21 cellular contexts compared by ENCODE assay signal in the genomic region with DNA sequence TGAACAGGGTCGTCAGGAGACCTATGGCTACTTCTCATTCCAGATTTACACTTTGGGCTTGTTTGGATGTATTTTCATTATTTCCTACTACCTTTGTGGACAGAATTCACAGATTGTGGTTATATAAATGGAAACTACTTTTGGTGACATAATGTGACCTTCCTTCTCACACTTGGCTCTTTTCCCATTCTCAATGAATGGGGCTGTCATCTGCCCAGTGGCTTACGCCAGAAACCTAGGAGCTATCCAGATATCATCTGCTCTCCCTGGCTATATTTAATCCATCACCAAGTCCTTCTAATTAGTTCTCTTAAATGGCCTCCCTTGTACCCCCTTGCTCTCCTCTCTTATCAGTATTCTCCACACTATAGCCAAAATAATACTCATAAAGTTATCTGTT.
A peak's percentile ranks its signal among the peaks of the same experiment; 100 is the strongest.
DNase-seq lines count a peak whose midpoint lies in the region; ATAC-seq and TF ChIP-seq lines count a peak whose summit lies in the region.
"Had no signal": no experiment of that assay in that cellular context is flagged by ENCODE, and none has a peak within 500 bp of the region (broad histone marks: within the 10 kb centered on the region; RNA-seq: fewer than 3 reads in every experiment).

No MANE protein-coding gene starts in this region.

- no peak overlapping the region for H3K27ac Mint-ChIP-seq in GM23338
- H3K27ac Mint-ChIP-seq in MCF 10A (ENCODE audit: low read depth, unreplicated experiment), result no peak overlapping the region
- H3K27ac Mint-ChIP-seq: B cell; CD4-positive, alpha-beta T cell; CD8-positive, alpha-beta T cell had no signal

- no peaks in the 10 kb centered on the region for H3K9me3 ChIP-seq in WERI-Rb-1 (ENCODE audit: severe bottlenecking)
- H3K9me3 ChIP-seq: A549; BLaER1 treated with 17β-estradiol and CSF1 and Interleukin-3, amounts not matched to agents 10 nM and 100 nM had no signal

- H3K79me2 ChIP-seq in GM23338 (replicated peaks; ENCODE audit: insufficient read depth), result no peaks in the 10 kb centered on the region

- TF ChIP-seq CTCF in GM23338 (conservative IDR thresholded peaks at IDR 0.05; ENCODE audit: low read depth in 2 of 2) (no peak), WERI-Rb-1 (IDR thresholded peaks at IDR 0.05; ENCODE audit: low read depth, low read length) (no peak), MCF 10A (IDR thresholded peaks at IDR 0.05; ENCODE audit: unreplicated experiment) (no peak)

- no peaks in the 10 kb centered on the region for H4K20me1 ChIP-seq in GM23338 (replicated peaks; ENCODE audit: insufficient read depth)
- H4K20me1 ChIP-seq: BLaER1 treated with 17β-estradiol and CSF1 and Interleukin-3, amounts not matched to agents 10 nM and 100 nM had no signal

- H3K9me2 ChIP-seq in GM23338 (ENCODE audit: insufficient read depth), result peaks cover 19% of the 10 kb centered on the region

- intact Hi-C loops in sciatic nerve (cut with DNase I) (no loop called here), MCF 10A (cut with micrococcal nuclease) (no loop called here)

- no peaks in the 10 kb centered on the region for H3K4me1 ChIP-seq in GM23338 (ENCODE audit: insufficient read depth)
- H3K4me1 ChIP-seq: A549; BLaER1 treated with 17β-estradiol and CSF1 and Interleukin-3, amounts not matched to agents 10 nM and 100 nM had no signal

- POLR2A ChIA-PET in MCF 10A (lab: Yijun Ruan, JAX), result no interaction called here

- H3F3A ChIP-seq in GM23338 (replicated peaks; ENCODE audit: low read depth), result no peaks in the 10 kb centered on the region

- CTCF ChIA-PET in MCF 10A (lab: Yijun Ruan, JAX), result no interaction called here

- BruUV-seq in MCF 10A (replicated peaks; lab: Mats Ljungman, UMichigan), result no TSS peak

- H3K27me3 Mint-ChIP-seq in GM23338 (ENCODE audit: insufficient read depth, low read depth, poor library complexity), result peaks cover 6% of the 10 kb centered on the region
- no peaks in the 10 kb centered on the region for H3K27me3 Mint-ChIP-seq in MCF 10A (ENCODE audit: insufficient read depth, unreplicated experiment)
- H3K27me3 Mint-ChIP-seq: B cell; CD4-positive, alpha-beta T cell had no signal

- no peaks in the 10 kb centered on the region for H3K27me3 ChIP-seq in GM23338 (ENCODE audit: insufficient read depth)
- H3K27me3 ChIP-seq in WERI-Rb-1 (ENCODE audit: insufficient read depth, low read depth, severe bottlenecking), result peaks cover 2% of the 10 kb centered on the region
- H3K27me3 ChIP-seq: BLaER1 treated with 17β-estradiol and CSF1 and Interleukin-3, amounts not matched to agents 10 nM and 100 nM had no signal

- peak overlapping the region; percentile 10; the same call in 1 of the 2 replicates for H2AFZ ChIP-seq in GM23338

- peaks cover 28% of the 10 kb centered on the region for H3K36me3 Mint-ChIP-seq in GM23338 (ENCODE audit: low read depth)
- H3K36me3 Mint-ChIP-seq in MCF 10A (ENCODE audit: insufficient read depth, unreplicated experiment), result no peaks in the 10 kb centered on the region
- H3K36me3 Mint-ChIP-seq: CD8-positive, alpha-beta T cell had no signal

- H3K36me3 ChIP-seq in GM23338 (ENCODE audit: insufficient read depth) (peaks cover 8% of the 10 kb centered on the region; the same call in 1 of the 2 replicates), WERI-Rb-1 (no peaks in the 10 kb centered on the region)
- H3K36me3 ChIP-seq: BLaER1 treated with 17β-estradiol and CSF1 and Interleukin-3, amounts not matched to agents 10 nM and 100 nM had no signal

- H3K4me3 Mint-ChIP-seq in GM23338, result no peak overlapping the region
- no peak overlapping the region for H3K4me3 Mint-ChIP-seq in MCF 10A (ENCODE audit: unreplicated experiment)
- H3K4me3 Mint-ChIP-seq: B cell; CD4-positive, alpha-beta T cell; CD8-positive, alpha-beta T cell had no signal

- H3K27ac ChIP-seq in GM23338 (ENCODE audit: low read depth) (no peak overlapping the region), WERI-Rb-1 (no peak overlapping the region)
- H3K27ac ChIP-seq: 22Rv1; A549; BLaER1 treated with 17β-estradiol and CSF1 and Interleukin-3, amounts not matched to agents 10 nM and 100 nM; C4-2B had no signal

- no peak for DNase-seq in GM23338 (ENCODE audit: low spot score)
- DNase-seq in pons (ENCODE audit: low spot score), result peak; percentile 32
- DNase-seq in sciatic nerve (ENCODE audit: low spot score), result no peak
- DNase-seq in WERI-Rb-1, result no peak
- no peak for DNase-seq in MCF 10A (ENCODE audit: unreplicated experiment)
- DNase-seq: AML-193; CD4-positive, alpha-beta T cell; CD8-positive, alpha-beta T cell; DMS 273 treated with DMSO at 0.1 percent for 48 hours; DMS153; DMS53; DMS79; DND-41; EL; GDM1 had no signal

- H3K4me2 ChIP-seq in GM23338, result no peak overlapping the region
- H3K4me2 ChIP-seq: A549; BLaER1 treated with 17β-estradiol and CSF1 and Interleukin-3, amounts not matched to agents 10 nM and 100 nM had no signal

- H3K9me3 Mint-ChIP-seq in GM23338, result peaks cover 19% of the 10 kb centered on the region
- H3K9me3 Mint-ChIP-seq in MCF 10A (ENCODE audit: unreplicated experiment), result no peaks in the 10 kb centered on the region

- no peak overlapping the region for H3K4me3 ChIP-seq in GM23338
- H3K4me3 ChIP-seq in WERI-Rb-1 (ENCODE audit: low read depth, low read length), result no peak overlapping the region
- H3K4me3 ChIP-seq: A549; BLaER1 treated with 17β-estradiol and CSF1 and Interleukin-3, amounts not matched to agents 10 nM and 100 nM; GM12878 had no signal

- ATAC-seq in GM23338 (no peak), sciatic nerve (peak; percentile 42)
- ATAC-seq: A549; CD8-positive, alpha-beta T cell; GM12878 had no signal

- H3K4me1 Mint-ChIP-seq in GM23338, result no peaks in the 10 kb centered on the region
- H3K4me1 Mint-ChIP-seq in MCF 10A (ENCODE audit: insufficient read depth, unreplicated experiment), result no peaks in the 10 kb centered on the region
- H3K4me1 Mint-ChIP-seq: B cell had no signal

TF ChIP-seq in GM23338, 12 proteins besides CTCF, POLR2A, EP300 and RAD21 (continues in another document):
- TF ChIP-seq NANOG (IDR thresholded peaks at IDR 0.05; ENCODE audit: borderline replicate concordance) (no peak), JUNB (IDR thresholded peaks at IDR 0.05; ENCODE audit: unreplicated experiment) (no peak), POLR2AphosphoS5 (IDR thresholded peaks at IDR 0.05; ENCODE audit: low read depth) (no peak), CREB1 (CRISPR knock-in tag; IDR thresholded peaks at IDR 0.05; ENCODE audit: low read depth) (no peak), EZH2phosphoT487 (IDR thresholded peaks at IDR 0.05; ENCODE audit: unreplicated experiment) (no peak), ZNF114 (CRISPR knock-in tag; IDR thresholded peaks at IDR 0.05) (no peak), ETS1 (IDR thresholded peaks at IDR 0.05) (no peak)
- TF ChIP-seq, protein P1, sequence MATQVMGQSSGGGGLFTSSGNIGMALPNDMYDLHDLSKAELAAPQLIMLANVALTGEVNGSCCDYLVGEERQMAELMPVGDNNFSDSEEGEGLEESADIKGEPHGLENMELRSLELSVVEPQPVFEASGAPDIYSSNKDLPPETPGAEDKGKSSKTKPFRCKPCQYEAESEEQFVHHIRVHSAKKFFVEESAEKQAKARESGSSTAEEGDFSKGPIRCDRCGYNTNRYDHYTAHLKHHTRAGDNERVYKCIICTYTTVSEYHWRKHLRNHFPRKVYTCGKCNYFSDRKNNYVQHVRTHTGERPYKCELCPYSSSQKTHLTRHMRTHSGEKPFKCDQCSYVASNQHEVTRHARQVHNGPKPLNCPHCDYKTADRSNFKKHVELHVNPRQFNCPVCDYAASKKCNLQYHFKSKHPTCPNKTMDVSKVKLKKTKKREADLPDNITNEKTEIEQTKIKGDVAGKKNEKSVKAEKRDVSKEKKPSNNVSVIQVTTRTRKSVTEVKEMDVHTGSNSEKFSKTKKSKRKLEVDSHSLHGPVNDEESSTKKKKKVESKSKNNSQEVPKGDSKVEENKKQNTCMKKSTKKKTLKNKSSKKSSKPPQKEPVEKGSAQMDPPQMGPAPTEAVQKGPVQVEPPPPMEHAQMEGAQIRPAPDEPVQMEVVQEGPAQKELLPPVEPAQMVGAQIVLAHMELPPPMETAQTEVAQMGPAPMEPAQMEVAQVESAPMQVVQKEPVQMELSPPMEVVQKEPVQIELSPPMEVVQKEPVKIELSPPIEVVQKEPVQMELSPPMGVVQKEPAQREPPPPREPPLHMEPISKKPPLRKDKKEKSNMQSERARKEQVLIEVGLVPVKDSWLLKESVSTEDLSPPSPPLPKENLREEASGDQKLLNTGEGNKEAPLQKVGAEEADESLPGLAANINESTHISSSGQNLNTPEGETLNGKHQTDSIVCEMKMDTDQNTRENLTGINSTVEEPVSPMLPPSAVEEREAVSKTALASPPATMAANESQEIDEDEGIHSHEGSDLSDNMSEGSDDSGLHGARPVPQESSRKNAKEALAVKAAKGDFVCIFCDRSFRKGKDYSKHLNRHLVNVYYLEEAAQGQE (IDR thresholded peaks at IDR 0.05; ENCODE audit: unreplicated experiment), result no peak
